8 cellular contexts compared by ENCODE assay signal in genomic region chr19:38685666-38686529, GRCh38. TPM values are rescaled to one million over a fixed set of nuclear protein-coding genes. Genes with fewer than 3 reads are reported as not detected.
A peak's percentile ranks its signal among the peaks of the same experiment; 100 is the strongest.
DNase-seq lines count a peak whose midpoint lies in the region; ATAC-seq and TF ChIP-seq lines count a peak whose summit lies in the region.

No MANE protein-coding gene starts in this region.

- H3K4me1 Mint-ChIP-seq in mesothelial cell of epicardium, result peaks cover 70% of the 10 kb centered on the region

- ATAC-seq in heart left ventricle (peak in 1 of 4 donors; percentile 10), Right ventricle myocardium superior (ENCODE audit: poor library complexity) (no peak), GM21390 (IDR thresholded peaks at IDR 0.05; ENCODE audit: unreplicated experiment) (no peak), HG02884 (IDR thresholded peaks at IDR 0.05; ENCODE audit: unreplicated experiment) (no peak)

- H3K4me1 ChIP-seq in heart left ventricle, result peaks cover 22 to 100% (median 86%) of the 10 kb centered on the region in 12 donors
- H3K4me1 ChIP-seq in OCI-LY3 (ENCODE audit: low read length), result peaks cover 69% of the 10 kb centered on the region

- H3K79me2 ChIP-seq in OCI-LY3 (ENCODE audit: low read length), result peaks cover 98% of the 10 kb centered on the region

- H2AFZ ChIP-seq in OCI-LY3 (ENCODE audit: low read depth, low read length), result no peak overlapping the region

- no peak for DNase-seq in heart left ventricle
- DNase-seq in Right ventricle myocardium superior, result no peak
- peak; percentile 79 for DNase-seq in choroid plexus epithelial cell (ENCODE audit: low read depth)
- no peak for DNase-seq in mesothelial cell of epicardium (ENCODE audit: low spot score in 2 of 2, unreplicated experiment in 2 of 2)
- DNase-seq in stimulated activated naive CD4-positive, alpha-beta T cell (lab: John Stamatoyannopoulos, UW), result no peak

- H3K27ac Mint-ChIP-seq in mesothelial cell of epicardium, result peak overlapping the region; percentile 100

- TF ChIP-seq CTCF in heart left ventricle (IDR thresholded peaks at IDR 0.05) (peak in 11 of 12 donors; percentile 22 to 60 (median 40)), OCI-LY3 (IDR thresholded peaks at IDR 0.05; ENCODE audit: low read depth, low read length) (peak; percentile 27; the same call in 1 of the 2 replicates), choroid plexus epithelial cell (conservative IDR thresholded peaks at IDR 0.05; ENCODE audit: low read depth, low read length) (peak; percentile 75), mesothelial cell of epicardium (IDR thresholded peaks at IDR 0.05; ENCODE audit: unreplicated experiment) (peak; percentile 69)

- H3K4me2 ChIP-seq in OCI-LY3 (ENCODE audit: low read length), result peak overlapping the region; percentile 72

- H3K9ac ChIP-seq in OCI-LY3 (ENCODE audit: low read length), result peak overlapping the region; percentile 52

- H3K27ac ChIP-seq in heart left ventricle (peak overlapping the region; percentile 75 to 96 (median 92)), OCI-LY3 (ENCODE audit: low read length) (peak overlapping the region; percentile 82)

- no peaks in the 10 kb centered on the region for H3K27me3 ChIP-seq in heart left ventricle
- no peaks in the 10 kb centered on the region for H3K27me3 ChIP-seq in OCI-LY3 (ENCODE audit: low read depth, low read length)

- intact Hi-C loops in heart left ventricle (cut with DNase I), result no loop called here
- intact Hi-C loops in Right ventricle myocardium superior (cut with DNase I), result no loop called here

- no peak overlapping the region for H3K4me3 ChIP-seq in heart left ventricle
- peak overlapping the region; percentile 18; the same call in 1 of the 2 replicates for H3K4me3 ChIP-seq in OCI-LY3 (ENCODE audit: low read length)
- H3K4me3 ChIP-seq in choroid plexus epithelial cell (ENCODE audit: low read depth, low read length), result no peak overlapping the region

- H3K36me3 ChIP-seq in heart left ventricle (peaks cover 0 to 8% (median 3%) of the 10 kb centered on the region in 9 donors), OCI-LY3 (replicated peaks; ENCODE audit: low read depth, low read length) (peaks cover 26% of the 10 kb centered on the region)

- no peaks in the 10 kb centered on the region for H3K27me3 Mint-ChIP-seq in mesothelial cell of epicardium (ENCODE audit: low read depth)

- TF ChIP-seq POLR2A in heart left ventricle (IDR thresholded peaks at IDR 0.05), result no peak

- no peaks in the 10 kb centered on the region for H4K20me1 ChIP-seq in OCI-LY3 (ENCODE audit: insufficient read depth, low read length)

- peaks cover 30% of the 10 kb centered on the region for H3K36me3 Mint-ChIP-seq in mesothelial cell of epicardium

- H3K4me3 Mint-ChIP-seq in mesothelial cell of epicardium, result peak overlapping the region; percentile 2

- H3K9me3 Mint-ChIP-seq in mesothelial cell of epicardium, result peaks cover 10% of the 10 kb centered on the region

- H3K9me3 ChIP-seq in heart left ventricle (no peaks in the 10 kb centered on the region), OCI-LY3 (ENCODE audit: insufficient read depth, low read length) (no peaks in the 10 kb centered on the region)

- 16 to 22% (median 17%) methylated on average over 10 of the region's 10 CpGs for WGBS in heart left ventricle, 4 donors

RNA-seq across cellular contexts. Expression of gene ACTN4, which starts 38.4 kb away (rescaled TPM):
- total RNA-seq in heart left ventricle (100 to 1,000 TPM; 124 to 307 (median 154) TPM), Right ventricle myocardium superior (125 TPM), mesothelial cell of epicardium (452 to 469 TPM (median 460 TPM) in 3 replicates)
- 100 to 1,000 TPM; 100 to 107 TPM for polyA plus RNA-seq in heart left ventricle

RNA-seq across cellular contexts. Expression of gene CAPN12, which starts 58.4 kb away (rescaled TPM):
- total RNA-seq in heart left ventricle, result 1 to 10 TPM in 2 of 9 donors, under 1 TPM in 7; 0.36 to 1.8 (median 0.72) TPM
- 1 to 10 TPM in 1 of 2 donors, under 1 TPM in 1; 0.91 to 1.4 TPM for polyA plus RNA-seq in heart left ventricle
- total RNA-seq in Right ventricle myocardium superior, result not detected
- 6.1 to 6.8 TPM (median 6.7 TPM) in 3 replicates for total RNA-seq in mesothelial cell of epicardium
